In genomic region chr16:22659933-22660332, GRCh38 we compare ENCODE assay signal across 21 cellular contexts.
A peak's percentile ranks its signal among the peaks of the same experiment; 100 is the strongest.
DNase-seq lines count a peak whose midpoint lies in the region; ATAC-seq, FAIRE-seq and TF ChIP-seq lines count a peak whose summit lies in the region.
"Had no signal": no experiment of that assay in that cellular context is flagged by ENCODE, and none has a peak within 500 bp of the region (broad histone marks: within the 10 kb centered on the region; RNA-seq: fewer than 3 reads in every experiment).

No MANE protein-coding gene starts in this region.

- no peak overlapping the region for H3K4me3 ChIP-seq in rectal smooth muscle tissue (ENCODE audit: low read length)
- H3K4me3 ChIP-seq: ascending aorta, esophagus squamous epithelium, thyroid gland had no signal

- no peak for FAIRE-seq in D721Med (lab: Jason Lieb, UNC)

- peak; percentile 22 for DNase-seq in HCEC 1CT
- DNase-seq in NCI-H2171 (lab: John Stamatoyannopoulos, UW), result peak; percentile 35
- peak; percentile 38 to 43 for DNase-seq in cerebellar nuclear complex (lab: John Stamatoyannopoulos, UW)
- no peak for DNase-seq in D721Med (ENCODE audit: insufficient read length, low spot score)
- no peak for DNase-seq in GM13977 (ENCODE audit: low spot score)
- DNase-seq: activated CD4-positive, CD25-positive, alpha-beta regulatory T cell; activated CD8-positive, alpha-beta T cell treated with anti-CD3 and anti-CD28 coated beads for 36 hours; activated T-cell treated with anti-CD3 and anti-CD28 coated beads, Interleukin-2, amount 50 U/mL, for 72 hours; AML-193; COR-L47; effector memory CD4-positive, alpha-beta T cell; EL; esophagus squamous epithelium; MM.1S; RPMI8226; stimulated activated naive B cell treated with anti-CD40 and anti-IgM and Interleukin-4, amounts not matched to agents 10 μg/mL and 1 μg/mL and 100 μg/mL, for 72 hours; thyroid gland had no signal

- H3K27me3 ChIP-seq in rectal smooth muscle tissue (ENCODE audit: control insufficient read depth, insufficient read depth, low read length), result no peaks in the 10 kb centered on the region
- H3K27me3 ChIP-seq: ascending aorta, thyroid gland had no signal

- H3K27ac ChIP-seq in rectal smooth muscle tissue (ENCODE audit: low read depth, low read length), result peak overlapping the region; percentile 6
- H3K27ac ChIP-seq: ascending aorta, esophagus squamous epithelium, thyroid gland had no signal

- no peak for ATAC-seq in HG03280 (IDR thresholded peaks at IDR 0.05; ENCODE audit: unreplicated experiment)
- ATAC-seq: activated CD8-positive, alpha-beta T cell treated with anti-CD3 and anti-CD28 coated beads for 36 hours; activated T-cell treated with anti-CD3 and anti-CD28 coated beads, Interleukin-2, amount 50 U/mL, for 72 hours; SK-N-SH treated with all-trans-retinoic acid at 6 μM for 48 hours; stimulated activated naive B cell treated with anti-CD40 and anti-IgM and Interleukin-4, amounts not matched to agents 10 μg/mL and 1 μg/mL and 100 μg/mL, for 72 hours had no signal

- no peak for TF ChIP-seq CTCF in D721Med (IDR thresholded peaks at IDR 0.05; ENCODE audit: insufficient read depth, missing control alignments)
- no peak for TF ChIP-seq CTCF in GM13977 (IDR thresholded peaks at IDR 0.05; ENCODE audit: extremely low read depth, insufficient read depth, missing control alignments)

- no peaks in the 10 kb centered on the region for H3K36me3 ChIP-seq in rectal smooth muscle tissue (ENCODE audit: control insufficient read depth, insufficient read depth, low read length)
- H3K36me3 ChIP-seq: ascending aorta, esophagus squamous epithelium, thyroid gland had no signal

- in situ Hi-C loops in GM13977 (cut with MboI; ENCODE audit: low pct_unique_long_range_greater_than_20kb, low sequenced_read_pairs, unreplicated experiment), result no loop called here

- H3K4me1 ChIP-seq in rectal smooth muscle tissue (ENCODE audit: control insufficient read depth, insufficient read depth, low read length), result peaks cover 6% of the 10 kb centered on the region
- H3K4me1 ChIP-seq: ascending aorta, esophagus squamous epithelium, thyroid gland had no signal

- no peak overlapping the region for H3K9ac ChIP-seq in rectal smooth muscle tissue (ENCODE audit: low read length)

Comparison
In these comparisons a context has a peak if more than half of its experiments do, and no peak if none do; other contexts are left out.
1. DNase-seq: peak in HCEC 1CT (single experiment), NCI-H2171 (single experiment) and cerebellar nuclear complex (2 of 2); none in D721Med (single experiment) and GM13977 (single experiment).